Comparison of ENCODE assay signal across 8 cellular contexts in the genomic region with DNA sequence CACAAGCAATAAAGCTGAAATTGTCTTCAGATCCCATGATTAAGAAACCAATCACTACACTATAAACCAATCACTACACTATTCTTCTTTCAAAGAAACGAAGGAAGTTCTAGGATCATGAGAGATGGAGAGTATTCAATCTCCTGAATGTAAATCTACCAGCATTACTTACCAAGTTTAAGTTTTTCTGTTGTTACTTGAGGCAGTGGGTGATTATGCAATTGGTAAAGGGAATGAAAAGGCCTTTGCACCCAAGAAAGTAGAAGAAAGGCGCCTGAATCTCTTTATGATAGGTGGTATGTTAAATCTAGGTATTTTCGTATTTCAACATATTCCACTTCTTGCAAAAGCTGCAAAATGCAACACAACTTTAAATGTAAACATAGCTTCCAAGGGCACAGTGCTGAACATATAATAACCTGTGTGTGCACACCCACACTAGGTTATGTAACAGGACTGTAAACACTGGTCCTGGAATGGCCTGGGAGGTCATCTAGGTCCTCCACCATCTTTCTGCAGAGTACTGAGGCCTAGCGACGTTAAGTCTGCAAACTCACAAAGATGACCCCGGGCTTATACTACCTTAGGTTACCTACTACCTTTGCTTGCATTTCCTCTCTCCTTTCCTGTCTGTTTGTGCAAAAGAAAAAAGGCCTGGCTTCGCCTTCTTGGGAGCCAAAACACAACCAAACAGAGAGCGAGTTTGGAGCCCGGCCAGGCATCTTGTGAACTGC. TPM values are rescaled to one million over a fixed set of nuclear protein-coding genes. Genes with fewer than 3 reads are reported as not detected.
A peak's percentile ranks its signal among the peaks of the same experiment; 100 is the strongest.
DNase-seq lines count a peak whose midpoint lies in the region; TF ChIP-seq lines count a peak whose summit lies in the region.

No MANE protein-coding gene starts in this region.

- H3K4me3 ChIP-seq in astrocyte of the cerebellum (ENCODE audit: low read depth, low read length) (peak overlapping the region; percentile 92), kidney epithelial cell (ENCODE audit: low read depth, low read length) (peak overlapping the region; percentile 80), testis (peak overlapping the region; percentile 90 to 97)

- no peak for TF ChIP-seq CTCF in astrocyte of the cerebellum (IDR thresholded peaks at IDR 0.05; ENCODE audit: low read depth, low read length, missing control alignments)
- TF ChIP-seq CTCF in kidney epithelial cell (IDR thresholded peaks at IDR 0.05; ENCODE audit: insufficient read depth, low read length, poor library complexity, severe bottlenecking), result no peak
- TF ChIP-seq CTCF in testis (IDR thresholded peaks at IDR 0.05), result no peak

- intact Hi-C loops in testis (cut with DNase I; ENCODE audit: low total_unique reads), result no loop called here

- 23 to 30% methylated on average over 7 to 9 of the region's 9 CpGs for WGBS in testis, 2 donors

- H3K36me3 ChIP-seq in kidney epithelial cell (ENCODE audit: control insufficient read depth, insufficient read depth, low read length) (no peaks in the 10 kb centered on the region), testis (ENCODE audit: low read depth, missing control alignments) (no peaks in the 10 kb centered on the region)

- H3K27me3 Mint-ChIP-seq in activated naive CD4-positive, alpha-beta T cell treated with anti-CD3 and anti-CD28 coated beads, Interleukin-2, amount 10 ng/mL, durations not matched to agents 7 days and 5 days, result peaks cover 7% of the 10 kb centered on the region

- in situ Hi-C loops in astrocyte of the cerebellum (cut with HindIII; ENCODE audit: low sequenced_read_pairs), result no loop called here

- H3K9me3 ChIP-seq in testis, result no peaks in the 10 kb centered on the region

- no peak for DNase-seq in activated naive CD4-positive, alpha-beta T cell treated with anti-CD3 and anti-CD28 coated beads, Interleukin-2, amount 10 ng/mL, durations not matched to agents 7 days and 5 days
- no peak for DNase-seq in activated naive CD4-positive, alpha-beta T cell treated with anti-CD3 and anti-CD28 coated beads, Interleukin-2, amount 50 U/mL, for 16 hours
- DNase-seq in astrocyte of the cerebellum (ENCODE audit: low read depth), result no peak
- no peak for DNase-seq in kidney epithelial cell (ENCODE audit: low read depth)
- DNase-seq in testis, result no peak
- no peak for DNase-seq in NOMO-1 (lab: John Stamatoyannopoulos, UW; ENCODE audit: unreplicated experiment in 2 of 2)
- DNase-seq in H4 (ENCODE audit: low spot score), result no peak
- no peak for DNase-seq in NK-92 treated with Interleukin-12 subunit alpha and Interleukin-12 subunit beta, amount 100 ng/mL, for 24 hours (lab: John Stamatoyannopoulos, UW)

- TF ChIP-seq POLR2A in testis (IDR thresholded peaks at IDR 0.05), result no peak

- peaks cover 26% of the 10 kb centered on the region for H3K4me1 ChIP-seq in testis

- no peaks in the 10 kb centered on the region for H3K27me3 ChIP-seq in kidney epithelial cell (ENCODE audit: control insufficient read depth, insufficient read depth, low read length)
- no peaks in the 10 kb centered on the region for H3K27me3 ChIP-seq in testis

- peaks cover 27% of the 10 kb centered on the region for H3K4me1 Mint-ChIP-seq in activated naive CD4-positive, alpha-beta T cell treated with anti-CD3 and anti-CD28 coated beads, Interleukin-2, amount 10 ng/mL, durations not matched to agents 7 days and 5 days

- CTCF ChIA-PET in activated naive CD4-positive, alpha-beta T cell treated with anti-CD3 and anti-CD28 coated beads, Interleukin-2, amount 10 ng/mL, durations not matched to agents 7 days and 5 days (lab: Charles Lee), result no interaction called here

- peak overlapping the region; percentile 93 for H3K27ac Mint-ChIP-seq in activated naive CD4-positive, alpha-beta T cell treated with anti-CD3 and anti-CD28 coated beads, Interleukin-2, amount 10 ng/mL, durations not matched to agents 7 days and 5 days

- H3K4me3 Mint-ChIP-seq in activated naive CD4-positive, alpha-beta T cell treated with anti-CD3 and anti-CD28 coated beads, Interleukin-2, amount 10 ng/mL, durations not matched to agents 7 days and 5 days, result peak overlapping the region; percentile 82

- H3K27ac ChIP-seq in testis, result peak overlapping the region; percentile 91 to 98

- no peaks in the 10 kb centered on the region for H3K36me3 Mint-ChIP-seq in activated naive CD4-positive, alpha-beta T cell treated with anti-CD3 and anti-CD28 coated beads, Interleukin-2, amount 10 ng/mL, durations not matched to agents 7 days and 5 days

- no peaks in the 10 kb centered on the region for H3K9me3 Mint-ChIP-seq in activated naive CD4-positive, alpha-beta T cell treated with anti-CD3 and anti-CD28 coated beads, Interleukin-2, amount 10 ng/mL, durations not matched to agents 7 days and 5 days

RNA-seq across cellular contexts. Expression of a gene that starts 1.1 kb away (rescaled TPM):
- 44.9 and 55.4 TPM in 2 replicates for total RNA-seq in kidney epithelial cell
- total RNA-seq in testis, result 100 to 1,000 TPM; 110 to 128 TPM
- polyA plus RNA-seq in testis (ENCODE audit: insufficient read depth, low read depth, low replicate concordance), result 161 TPM
- 40.8 and 49.6 TPM in 2 replicates for total RNA-seq in H4 (2014; rRNA removed; shearing (Covaris generic))
